ENCODE assay signal across 14 cellular contexts in genomic region chr16:1495281-1496262, GRCh38. TPM values are rescaled to one million over a fixed set of nuclear protein-coding genes. Genes with fewer than 3 reads are reported as not detected.
DNase-seq lines count a peak whose midpoint lies in the region; ATAC-seq and TF ChIP-seq lines count a peak whose summit lies in the region.
"Had no signal": no experiment of that assay in that cellular context is flagged by ENCODE, and none has a peak within 500 bp of the region (broad histone marks: within the 10 kb centered on the region; RNA-seq: fewer than 3 reads in every experiment).

No MANE protein-coding gene starts in this region.

- H3K27ac Mint-ChIP-seq in CD4-positive, alpha-beta T cell, result no peak overlapping the region
- no peak overlapping the region for H3K27ac Mint-ChIP-seq in WTC11
- no peak overlapping the region for H3K27ac Mint-ChIP-seq in mesothelial cell of epicardium
- H3K27ac Mint-ChIP-seq: CD14-positive monocyte, memory B cell had no signal

- CTCF ChIA-PET in CD4-positive, alpha-beta T cell (lab: Charles Lee), result no interaction called here
- CTCF ChIA-PET in WTC11 (lab: Charles Lee), result interaction anchor here (0.6 kb wide), 1 partner anchor 9 kb away, joined by 6 read pairs; no protein-coding TSS in a partner anchor

- POLR2A ChIA-PET in CD4-positive, alpha-beta T cell (lab: Charles Lee), result no interaction called here
- POLR2A ChIA-PET in WTC11 (lab: Charles Lee), result no interaction called here

- H3K4me1 Mint-ChIP-seq in CD4-positive, alpha-beta T cell (ENCODE audit: low read depth), result peaks cover 10% of the 10 kb centered on the region
- H3K4me1 Mint-ChIP-seq in WTC11 (peaks cover 10% of the 10 kb centered on the region; the same call in 1 of the 2 replicates), mesothelial cell of epicardium (peaks cover 13% of the 10 kb centered on the region)

- no peak for DNase-seq in CD4-positive, alpha-beta T cell
- DNase-seq in WTC11 (ENCODE audit: low spot score) (no peak), mesothelial cell of epicardium (ENCODE audit: low spot score in 2 of 2, unreplicated experiment in 2 of 2) (no peak), BE2C (no peak), iPS-NIHi7 (ENCODE audit: extremely low spot score) (no peak)
- DNase-seq: foreskin keratinocyte, SIG-M5, stomach had no signal

- H3K36me3 ChIP-seq in BLaER1 (peaks cover 63% of the 10 kb centered on the region), BE2C (peaks cover 48% of the 10 kb centered on the region)
- H3K36me3 ChIP-seq: uterus had no signal

- no peak overlapping the region for H3K27ac ChIP-seq in BLaER1
- H3K27ac ChIP-seq in CD4-positive, alpha-beta T cell (ENCODE audit: low read depth, low read length), result no peak overlapping the region
- H3K27ac ChIP-seq: foreskin keratinocyte, uterus had no signal

- H3K36me3 Mint-ChIP-seq in CD4-positive, alpha-beta T cell (ENCODE audit: low read depth), result peaks cover 18% of the 10 kb centered on the region
- H3K36me3 Mint-ChIP-seq in WTC11 (peaks cover 6% of the 10 kb centered on the region), mesothelial cell of epicardium (peaks cover 2% of the 10 kb centered on the region)

- H3K27me3 Mint-ChIP-seq in CD4-positive, alpha-beta T cell, result no peaks in the 10 kb centered on the region
- no peaks in the 10 kb centered on the region for H3K27me3 Mint-ChIP-seq in WTC11 (ENCODE audit: low read depth)
- no peaks in the 10 kb centered on the region for H3K27me3 Mint-ChIP-seq in mesothelial cell of epicardium (ENCODE audit: low read depth)
- H3K27me3 Mint-ChIP-seq: memory B cell had no signal

- no peak for ATAC-seq in CD4-positive, alpha-beta T cell (ENCODE audit: poor library complexity)
- ATAC-seq in WTC11 (no peak), GM21825 (IDR thresholded peaks at IDR 0.05; ENCODE audit: unreplicated experiment) (no peak)
- ATAC-seq: foreskin keratinocyte had no signal

- H3K9me3 ChIP-seq in BLaER1, result no peaks in the 10 kb centered on the region
- no peaks in the 10 kb centered on the region for H3K9me3 ChIP-seq in CD4-positive, alpha-beta T cell (ENCODE audit: control insufficient read depth, low read length)
- H3K9me3 ChIP-seq in BE2C, result no peaks in the 10 kb centered on the region
- H3K9me3 ChIP-seq: stomach, uterus had no signal

- H3K9ac ChIP-seq in BLaER1, result peak overlapping the region; percentile 98

- H3K4me3 ChIP-seq in BLaER1, result no peak overlapping the region
- no peak overlapping the region for H3K4me3 ChIP-seq in BE2C (ENCODE audit: low read depth, low read length)
- H3K4me3 ChIP-seq: smooth muscle cell, uterus had no signal

- intact Hi-C loops in CD4-positive, alpha-beta T cell (cut with DNase I, micrococcal nuclease), result no loop called here

- peak overlapping the region; percentile 65 for H3K4me3 Mint-ChIP-seq in CD4-positive, alpha-beta T cell
- H3K4me3 Mint-ChIP-seq in WTC11, result peak overlapping the region; percentile 92; the same call in 1 of the 2 replicates
- H3K4me3 Mint-ChIP-seq in mesothelial cell of epicardium, result peak overlapping the region; percentile 46
- H3K4me3 Mint-ChIP-seq: CD14-positive monocyte had no signal

- no peaks in the 10 kb centered on the region for H3K27me3 ChIP-seq in BLaER1
- H3K27me3 ChIP-seq in CD4-positive, alpha-beta T cell (ENCODE audit: control insufficient read depth, insufficient read depth, low read length), result no peaks in the 10 kb centered on the region
- H3K27me3 ChIP-seq in BE2C, result no peaks in the 10 kb centered on the region
- H3K27me3 ChIP-seq: foreskin keratinocyte, stomach, uterus had no signal

- peaks cover 56% of the 10 kb centered on the region for H4K20me1 ChIP-seq in BLaER1

- H3K4me1 ChIP-seq in BLaER1 (peaks cover 33% of the 10 kb centered on the region), BE2C (peaks cover 4% of the 10 kb centered on the region)

- peak overlapping the region; percentile 95 for H3K4me2 ChIP-seq in BLaER1

- no peak for TF ChIP-seq CTCF in CD4-positive, alpha-beta T cell (IDR thresholded peaks at IDR 0.05)
- no peak for TF ChIP-seq CTCF in WTC11 (IDR thresholded peaks at IDR 0.05)
- TF ChIP-seq CTCF in mesothelial cell of epicardium (IDR thresholded peaks at IDR 0.05; ENCODE audit: unreplicated experiment), result no peak
- no peak for TF ChIP-seq CTCF in BE2C (IDR thresholded peaks at IDR 0.05; ENCODE audit: low read depth, low read length)

- no peaks in the 10 kb centered on the region for H3K9me3 Mint-ChIP-seq in CD4-positive, alpha-beta T cell
- no peaks in the 10 kb centered on the region for H3K9me3 Mint-ChIP-seq in WTC11
- H3K9me3 Mint-ChIP-seq in mesothelial cell of epicardium, result no peaks in the 10 kb centered on the region
- H3K9me3 Mint-ChIP-seq: memory B cell had no signal

TF ChIP-seq in WTC11, 78 proteins besides CTCF, POLR2A, EP300 and RAD21 (continues in another document):
- TF ChIP-seq ZBTB21 (CRISPR knock-in tag; IDR thresholded peaks at IDR 0.05; ENCODE audit: borderline replicate concordance) (no peak), ZNF423 (CRISPR knock-in tag; IDR thresholded peaks at IDR 0.05) (no peak), ZNF425 (CRISPR knock-in tag; conservative IDR thresholded peaks at IDR 0.05) (no peak), JAZF1 (CRISPR knock-in tag; IDR thresholded peaks at IDR 0.05) (no peak), IRF2 (CRISPR knock-in tag; IDR thresholded peaks at IDR 0.05; ENCODE audit: borderline replicate concordance, low read depth) (no peak), ETV6 (CRISPR knock-in tag; IDR thresholded peaks at IDR 0.05) (no peak), ELF4 (CRISPR knock-in tag; IDR thresholded peaks at IDR 0.05; ENCODE audit: low read depth) (no peak), ZNF671 (CRISPR knock-in tag; IDR thresholded peaks at IDR 0.05) (no peak), ZBTB43 (CRISPR knock-in tag; IDR thresholded peaks at IDR 0.05) (no peak)
- TF ChIP-seq, protein P1, sequence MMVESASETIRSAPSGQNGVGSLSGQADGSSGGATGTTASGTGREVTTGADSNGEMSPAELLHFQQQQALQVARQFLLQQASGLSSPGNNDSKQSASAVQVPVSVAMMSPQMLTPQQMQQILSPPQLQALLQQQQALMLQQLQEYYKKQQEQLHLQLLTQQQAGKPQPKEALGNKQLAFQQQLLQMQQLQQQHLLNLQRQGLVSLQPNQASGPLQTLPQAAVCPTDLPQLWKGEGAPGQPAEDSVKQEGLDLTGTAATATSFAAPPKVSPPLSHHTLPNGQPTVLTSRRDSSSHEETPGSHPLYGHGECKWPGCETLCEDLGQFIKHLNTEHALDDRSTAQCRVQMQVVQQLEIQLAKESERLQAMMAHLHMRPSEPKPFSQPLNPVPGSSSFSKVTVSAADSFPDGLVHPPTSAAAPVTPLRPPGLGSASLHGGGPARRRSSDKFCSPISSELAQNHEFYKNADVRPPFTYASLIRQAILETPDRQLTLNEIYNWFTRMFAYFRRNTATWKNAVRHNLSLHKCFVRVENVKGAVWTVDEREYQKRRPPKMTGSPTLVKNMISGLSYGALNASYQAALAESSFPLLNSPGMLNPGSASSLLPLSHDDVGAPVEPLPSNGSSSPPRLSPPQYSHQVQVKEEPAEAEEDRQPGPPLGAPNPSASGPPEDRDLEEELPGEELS (CRISPR knock-in tag; IDR thresholded peaks at IDR 0.05), result no peak

RNA-seq across cellular contexts. Expression of gene TELO2, which starts 2.4 kb away (rescaled TPM):
- total RNA-seq in CD4-positive, alpha-beta T cell, result 10 to 100 TPM; 29.7 to 30.8 TPM
- 67.8 to 86.7 TPM (median 71.6 TPM) in 3 replicates for total RNA-seq in WTC11 (2021)
- total RNA-seq in mesothelial cell of epicardium, result 66.7 to 70.2 TPM (median 69.8 TPM) in 3 replicates
- polyA plus RNA-seq in BE2C (2012; ENCODE audit: insufficient read depth, insufficient read length, low read depth), result 110 TPM

RNA-seq across cellular contexts. Expression of gene PTX4, which starts 6.8 kb away (rescaled TPM):
- not detected for total RNA-seq in CD4-positive, alpha-beta T cell
- 0.16 to 0.26 TPM (median 0.18 TPM) in 3 replicates for total RNA-seq in WTC11 (2021)
- total RNA-seq in mesothelial cell of epicardium, result not detected in 3 replicates
- not detected for polyA plus RNA-seq in BE2C (2012; ENCODE audit: insufficient read depth, insufficient read length, low read depth)
- total RNA-seq: foreskin keratinocyte, smooth muscle cell, stomach had no signal
- polyA plus RNA-seq: CD14-positive monocyte, foreskin keratinocyte, smooth muscle cell, stomach had no signal

RNA-seq across cellular contexts. Expression of gene CLCN7, which starts 20.7 kb away (rescaled TPM):
- 10 to 100 TPM; 70.5 to 76.2 TPM for total RNA-seq in CD4-positive, alpha-beta T cell
- total RNA-seq in WTC11 (2021) (80.6 to 94.1 TPM (median 90.0 TPM) in 3 replicates), mesothelial cell of epicardium (94.5 to 96.1 TPM (median 94.6 TPM) in 3 replicates)
- polyA plus RNA-seq in BE2C (2012; ENCODE audit: insufficient read depth, insufficient read length, low read depth), result 139 TPM

RNA-seq across cellular contexts. Expression of gene TMEM204, which starts 37.9 kb away (rescaled TPM):
- 10 to 100 TPM; 20.5 to 22.1 TPM for total RNA-seq in CD4-positive, alpha-beta T cell
- 0.18 to 0.35 TPM (median 0.30 TPM) in 3 replicates for total RNA-seq in WTC11 (2021)
- 6.6 to 7.7 TPM (median 6.9 TPM) in 3 replicates for total RNA-seq in mesothelial cell of epicardium
- 21.0 TPM for polyA plus RNA-seq in BE2C (2012; ENCODE audit: insufficient read depth, insufficient read length, low read depth)

RNA-seq across cellular contexts. Expression of gene CCDC154, which starts 51.2 kb away (rescaled TPM):
- total RNA-seq in CD4-positive, alpha-beta T cell, result 1 to 10 TPM; 2.9 to 3.0 TPM
- total RNA-seq in WTC11 (2021) (0.46 to 1.2 TPM (median 1.1 TPM) in 3 replicates), mesothelial cell of epicardium (3.9 to 5.6 TPM (median 4.2 TPM) in 3 replicates)
- 1.4 TPM for polyA plus RNA-seq in BE2C (2012; ENCODE audit: insufficient read depth, insufficient read length, low read depth)
- total RNA-seq: smooth muscle cell, stomach had no signal
- polyA plus RNA-seq: CD14-positive monocyte had no signal
